In genomic region chr11:75280227-75280671, GRCh38 we compare ENCODE assay signal across 8 cellular contexts. TPM values are rescaled to one million over a fixed set of nuclear protein-coding genes. Genes with fewer than 3 reads are reported as not detected.
DNase-seq lines count a peak whose midpoint lies in the region; ATAC-seq and TF ChIP-seq lines count a peak whose summit lies in the region.

No MANE protein-coding gene starts in this region.

- no peaks in the 10 kb centered on the region for H3K9me2 ChIP-seq in HCT116 (ENCODE audit: insufficient read depth)

- peaks cover 36% of the 10 kb centered on the region for H3K4me1 Mint-ChIP-seq in activated CD4-positive, alpha-beta T cell treated with anti-CD3 and anti-CD28 coated beads, Interleukin-2, amount 10 ng/mL, durations not matched to agents 7 days and 5 days

- CTCF ChIA-PET in HCT116 (lab: Charles Lee) = interaction anchor here (0.5 to 3.1 kb wide), 10 partner anchors 9 to 254 kb away, joined by 3 to 57 read pairs (median 5); no protein-coding TSS in a partner anchor
- CTCF ChIA-PET in activated CD4-positive, alpha-beta T cell treated with anti-CD3 and anti-CD28 coated beads, Interleukin-2, amount 10 ng/mL, durations not matched to agents 7 days and 5 days (lab: Charles Lee) = interaction anchor here (0.8 to 4.0 kb wide), 26 partner anchors 9 to 426 kb away, joined by 3 to 44 read pairs (median 4); partner anchors contain the start of genes SPCS2 and XRRA1

- no TSS peak for BruUV-seq in HCT116 (replicated peaks; lab: Mats Ljungman, UMichigan)

- peaks cover 66 to 93% (median 83%) of the 10 kb centered on the region in 11 experiments for H3K36me3 ChIP-seq in BLaER1 treated with 17β-estradiol and CSF1 and Interleukin-3, amounts not matched to agents 10 nM and 100 nM
- H3K36me3 ChIP-seq in HCT116 (ENCODE audit: control insufficient read depth in 1 of 2, insufficient read depth in 2 of 2, low read length in 2 of 2) (peaks cover 0 to 3% of the 10 kb centered on the region in 2 experiments; a peak in 2 of 4 replicates), left lung (peaks cover 0 to 100% of the 10 kb centered on the region in 2 donors)

- peak; percentile 99 for TF ChIP-seq RAD21 in HCT116 (IDR thresholded peaks at IDR 0.05; ENCODE audit: low read depth)

- intact Hi-C loops in HCT116 (cut with micrococcal nuclease) = loop anchor here (1.0 to 5.0 kb wide), 3 partner anchors 57 to 252 kb away; no protein-coding TSS in a partner anchor
- intact Hi-C loops in left lung (cut with DNase I) = loop anchor here (2.0 to 10.0 kb wide), 2 partner anchors 105 kb away; no protein-coding TSS in a partner anchor

- TF ChIP-seq CTCF in HCT116 (IDR thresholded peaks at IDR 0.05 in 2 of 3, conservative IDR thresholded peaks at IDR 0.05 in 1 of 3; ENCODE audit: borderline replicate concordance in 1 of 3, insufficient read depth in 1 of 3, low read depth in 2 of 3, low read length in 2 of 3) = peak; percentile 93 to 96 (median 93)
- peak; percentile 92 to 99 for TF ChIP-seq CTCF in left lung (IDR thresholded peaks at IDR 0.05)

- H3K4me2 ChIP-seq in BLaER1 treated with 17β-estradiol and CSF1 and Interleukin-3, amounts not matched to agents 10 nM and 100 nM = peak overlapping the region in 8 of 11 experiments; percentile 2 to 64 (median 51); a peak in 14 of 22 replicates
- no peak overlapping the region for H3K4me2 ChIP-seq in HCT116 (ENCODE audit: low read length)

- H3K4me3 Mint-ChIP-seq in activated CD4-positive, alpha-beta T cell treated with anti-CD3 and anti-CD28 coated beads, Interleukin-2, amount 10 ng/mL, durations not matched to agents 7 days and 5 days = no peak overlapping the region

- POLR2A ChIA-PET in HCT116 (lab: Charles Lee) = interaction anchor here (0.9 kb wide), 1 partner anchor 46 kb away, joined by 3 read pairs; no protein-coding TSS in a partner anchor
- POLR2A ChIA-PET in activated CD4-positive, alpha-beta T cell treated with anti-CD3 and anti-CD28 coated beads, Interleukin-2, amount 10 ng/mL, durations not matched to agents 7 days and 5 days (lab: Charles Lee) = interaction anchor here (0.9 kb wide), 1 partner anchor 107 kb away, joined by 3 read pairs; no protein-coding TSS in a partner anchor

- H3K4me3 ChIP-seq in BLaER1 treated with 17β-estradiol and CSF1 and Interleukin-3, amounts not matched to agents 10 nM and 100 nM = no peak overlapping the region
- H3K4me3 ChIP-seq in HCT116 (replicated peaks in 1 of 2; ENCODE audit: low read depth in 1 of 2, low read length in 2 of 2) (no peak overlapping the region), left lung (no peak overlapping the region)

- no peaks in the 10 kb centered on the region for H3K79me2 ChIP-seq in HCT116 (ENCODE audit: insufficient read depth, low read length)

- H4K20me1 ChIP-seq in BLaER1 treated with 17β-estradiol and CSF1 and Interleukin-3, amounts not matched to agents 10 nM and 100 nM = peaks cover 0 to 99% (median 27%) of the 10 kb centered on the region in 11 experiments; a peak in 18 of 22 replicates
- H4K20me1 ChIP-seq in HCT116 (ENCODE audit: insufficient read depth) = no peaks in the 10 kb centered on the region

- no peak for TF ChIP-seq POLR2A in HCT116 (IDR thresholded peaks at IDR 0.05; ENCODE audit: borderline replicate concordance, extremely low read depth, insufficient read depth, insufficient read length)

- H2AFZ ChIP-seq in HCT116 (ENCODE audit: low read depth, low read length, poor library complexity, severe bottlenecking) = no peak overlapping the region

- peak overlapping the region in 6 of 11 experiments; percentile 29 to 54 (median 40); a peak in 5 of 22 replicates for H3K9ac ChIP-seq in BLaER1 treated with 17β-estradiol and CSF1 and Interleukin-3, amounts not matched to agents 10 nM and 100 nM
- no peak overlapping the region for H3K9ac ChIP-seq in HCT116 (ENCODE audit: low read length)

- no peaks in the 10 kb centered on the region for H3K27me3 Mint-ChIP-seq in activated CD4-positive, alpha-beta T cell treated with anti-CD3 and anti-CD28 coated beads, Interleukin-2, amount 10 ng/mL, durations not matched to agents 7 days and 5 days

- H3K36me3 Mint-ChIP-seq in activated CD4-positive, alpha-beta T cell treated with anti-CD3 and anti-CD28 coated beads, Interleukin-2, amount 10 ng/mL, durations not matched to agents 7 days and 5 days (ENCODE audit: low read depth) = peaks cover 29% of the 10 kb centered on the region

- no peaks in the 10 kb centered on the region for H3K9me3 Mint-ChIP-seq in activated CD4-positive, alpha-beta T cell treated with anti-CD3 and anti-CD28 coated beads, Interleukin-2, amount 10 ng/mL, durations not matched to agents 7 days and 5 days

- DNase-seq in HCT116 (ENCODE audit: low read depth, low spot score) = peak; percentile 41
- peak; percentile 62 for DNase-seq in NCI-H510A (lab: John Stamatoyannopoulos, UW)
- peak; percentile 80 for DNase-seq in activated CD4-positive, alpha-beta T cell treated with anti-CD3 and anti-CD28 coated beads, Interleukin-2, amount 10 ng/mL, durations not matched to agents 7 days and 5 days
- DNase-seq in left lung = peak in 1 of 2 donors; percentile 71
- peak; percentile 71 for DNase-seq in stimulated activated CD4-positive, alpha-beta T cell treated with anti-CD3 and anti-CD28 coated beads, Interleukin-4, amount 100 ng/mL, for 1 hour

- H3K9me3 ChIP-seq in BLaER1 treated with 17β-estradiol and CSF1 and Interleukin-3, amounts not matched to agents 10 nM and 100 nM (replicated peaks in 1 of 11) = no peaks in the 10 kb centered on the region
- H3K9me3 ChIP-seq in HCT116 (ENCODE audit: control insufficient read depth in 1 of 2, insufficient read depth in 1 of 2, low read depth in 1 of 2, low read length in 2 of 2) = no peaks in the 10 kb centered on the region
- no peaks in the 10 kb centered on the region for H3K9me3 ChIP-seq in left lung

- ATAC-seq in HCT116 (peak; percentile 97), left lung (peak; percentile 90), HG03196 (IDR thresholded peaks at IDR 0.05; ENCODE audit: unreplicated experiment) (no peak)

- H3K4me1 ChIP-seq in BLaER1 treated with 17β-estradiol and CSF1 and Interleukin-3, amounts not matched to agents 10 nM and 100 nM = peaks cover 25 to 81% (median 71%) of the 10 kb centered on the region in 10 experiments
- H3K4me1 ChIP-seq in HCT116 (ENCODE audit: control insufficient read depth in 1 of 2, insufficient read depth in 2 of 2, low read length in 2 of 2) (no peaks in the 10 kb centered on the region), left lung (peaks cover 0 to 26% of the 10 kb centered on the region in 2 donors)

- RAD21 ChIA-PET in HCT116 (lab: Charles Lee; ENCODE audit: low non-redundant PET in 1 of 2, low total read pairs in 2 of 2, uncharacterized antibody in 2 of 2, unreplicated experiment in 2 of 2) = interaction anchor here (0.8 to 1.4 kb wide), 7 partner anchors 46 to 108 kb away, joined by 3 to 9 read pairs (median 3); no protein-coding TSS in a partner anchor

- peak overlapping the region in 6 of 11 experiments; percentile 23 to 82 (median 44); a peak in 10 of 22 replicates for H3K27ac ChIP-seq in BLaER1 treated with 17β-estradiol and CSF1 and Interleukin-3, amounts not matched to agents 10 nM and 100 nM
- H3K27ac ChIP-seq in HCT116 (ENCODE audit: low read depth, low read length) = no peak overlapping the region
- peak overlapping the region; percentile 71 for H3K27ac ChIP-seq in cingulate gyrus (ENCODE audit: low read depth, low read length)
- H3K27ac ChIP-seq in left lung = peak overlapping the region in 1 of 2 donors; percentile 43

- peak overlapping the region; percentile 37 for H3K27ac Mint-ChIP-seq in activated CD4-positive, alpha-beta T cell treated with anti-CD3 and anti-CD28 coated beads, Interleukin-2, amount 10 ng/mL, durations not matched to agents 7 days and 5 days

- H3K27me3 ChIP-seq in BLaER1 treated with 17β-estradiol and CSF1 and Interleukin-3, amounts not matched to agents 10 nM and 100 nM = no peaks in the 10 kb centered on the region
- H3K27me3 ChIP-seq in HCT116 (ENCODE audit: insufficient read depth, low read length) = no peaks in the 10 kb centered on the region
- no peaks in the 10 kb centered on the region for H3K27me3 ChIP-seq in left lung

TF ChIP-seq in HCT116, 20 proteins besides CTCF, POLR2A, EP300 and RAD21:
- TF ChIP-seq EZH2 (IDR thresholded peaks at IDR 0.05) = no peak
- no peak for TF ChIP-seq YY1 (IDR thresholded peaks at IDR 0.05; ENCODE audit: extremely low read depth, insufficient replicate concordance, low read depth, low read length)
TF ChIP-seq in HCT116: peak in this region for 0.

RNA-seq across cellular contexts. Expression of gene TPBGL, which starts 39.7 kb away (rescaled TPM):
- 0.12 TPM for total RNA-seq in HCT116 (2021; ENCODE audit: unreplicated experiment)
- 0.16 and 0.25 TPM in 2 replicates for polyA plus RNA-seq in HCT116 (2012)
- total RNA-seq in activated CD4-positive, alpha-beta T cell treated with anti-CD3 and anti-CD28 coated beads, Interleukin-2, amount 10 ng/mL, durations not matched to agents 7 days and 5 days = under 1 TPM in 1 of 2 experiments, not detected in 1; 0.06 TPM
- 1 to 10 TPM in 1 of 2 donors, under 1 TPM in 1; 0.70 to 1.3 TPM for total RNA-seq in left lung
